8 cellular contexts compared by ENCODE assay signal in genomic region chr14:70907996-70908917, GRCh38. TPM values are rescaled to one million over a fixed set of nuclear protein-coding genes. Genes with fewer than 3 reads are reported as not detected.
A peak's percentile ranks its signal among the peaks of the same experiment; 100 is the strongest.
DNase-seq lines count a peak whose midpoint lies in the region; ATAC-seq and TF ChIP-seq lines count a peak whose summit lies in the region.

No MANE protein-coding gene starts in this region.

- peak overlapping the region; percentile 73 for H3K27ac ChIP-seq in fibroblast of lung (ENCODE audit: insufficient read depth, low read length)
- peak overlapping the region; percentile 94 for H3K27ac ChIP-seq in muscle layer of duodenum (ENCODE audit: low read length)
- H3K27ac ChIP-seq in stomach smooth muscle (ENCODE audit: low read length): peak overlapping the region; percentile 93

- peak; percentile 28 for DNase-seq in SIG-M5 treated with dmso at 0.1 percent for 504 hours (lab: John Stamatoyannopoulos, UW; ENCODE audit: unreplicated experiment)
- DNase-seq in SIG-M5 (lab: John Stamatoyannopoulos, UW): no peak
- peak; percentile 55 for DNase-seq in NT2/D1 (ENCODE audit: low read depth, low spot score)
- peak; percentile 64 to 71 for DNase-seq in fibroblast of lung (ENCODE audit: low read depth in 2 of 2)

- H3K4me1 Mint-ChIP-seq in activated T-helper 17 cell treated with anti-CD3 and anti-CD28 coated beads, Interleukin-2, amount 50 U/mL, for 72 hours: peaks cover 58% of the 10 kb centered on the region

- no peak for TF ChIP-seq CTCF in fibroblast of lung (conservative IDR thresholded peaks at IDR 0.05 in 1 of 2, IDR thresholded peaks at IDR 0.05 in 1 of 2; ENCODE audit: low read depth in 1 of 2, low read length in 2 of 2)

- H3K9ac ChIP-seq in NT2/D1 (ENCODE audit: insufficient read length, low read depth) (peak overlapping the region; percentile 91), fibroblast of lung (ENCODE audit: insufficient read depth, low read length) (peak overlapping the region; percentile 82), stomach smooth muscle (ENCODE audit: low read length in 2 of 2) (peak overlapping the region; percentile 86 to 96)

- H3K4me3 ChIP-seq in NT2/D1 (ENCODE audit: insufficient read length, low read depth): peak overlapping the region; percentile 84
- H3K4me3 ChIP-seq in fibroblast of lung (replicated peaks in 1 of 4; ENCODE audit: control extremely low read depth in 1 of 4, insufficient read depth in 1 of 4, low read depth in 3 of 4, low read length in 4 of 4): peak overlapping the region; percentile 87 to 94 (median 89)
- peak overlapping the region; percentile 93 to 95 for H3K4me3 ChIP-seq in muscle layer of duodenum (ENCODE audit: low read depth in 1 of 2, low read length in 2 of 2)
- peak overlapping the region; percentile 86 to 91 for H3K4me3 ChIP-seq in stomach smooth muscle (ENCODE audit: low read length in 2 of 2)

- no peaks in the 10 kb centered on the region for H3K27me3 Mint-ChIP-seq in activated T-helper 17 cell treated with anti-CD3 and anti-CD28 coated beads, Interleukin-2, amount 50 U/mL, for 72 hours

- H3K36me3 Mint-ChIP-seq in activated T-helper 17 cell treated with anti-CD3 and anti-CD28 coated beads, Interleukin-2, amount 50 U/mL, for 72 hours (ENCODE audit: low read depth): peaks cover 27% of the 10 kb centered on the region

- H3K79me2 ChIP-seq in fibroblast of lung (ENCODE audit: control insufficient read depth, insufficient read depth, low read length): peaks cover 53% of the 10 kb centered on the region

- ATAC-seq in HG03045 (IDR thresholded peaks at IDR 0.05; ENCODE audit: unreplicated experiment): peak; percentile 34
- ATAC-seq in activated T-helper 17 cell treated with anti-CD3 and anti-CD28 coated beads, Interleukin-2, amount 50 U/mL, for 72 hours (replicated peaks): peak; percentile 55

- H3K4me1 ChIP-seq in NT2/D1 (ENCODE audit: insufficient read depth, insufficient read length) (no peaks in the 10 kb centered on the region), fibroblast of lung (ENCODE audit: control insufficient read depth, extremely low read depth, insufficient read depth, low read length) (peaks cover 3% of the 10 kb centered on the region), muscle layer of duodenum (ENCODE audit: control insufficient read depth in 1 of 2, insufficient read depth in 2 of 2, low read length in 2 of 2) (peaks cover 18 to 41% of the 10 kb centered on the region in 2 donors), stomach smooth muscle (ENCODE audit: control insufficient read depth, insufficient read depth, low read length) (peaks cover 22% of the 10 kb centered on the region)

- H2AFZ ChIP-seq in fibroblast of lung (ENCODE audit: low read length): peak overlapping the region; percentile 48

- peaks cover 2% of the 10 kb centered on the region for H4K20me1 ChIP-seq in fibroblast of lung (ENCODE audit: control insufficient read depth, extremely low read depth, insufficient read depth, low read length)

- peak overlapping the region; percentile 95 for H3K4me2 ChIP-seq in fibroblast of lung (ENCODE audit: extremely low read depth, insufficient read depth, low read length)

- H3K27me3 ChIP-seq in NT2/D1 (ENCODE audit: insufficient read depth, insufficient read length) (no peaks in the 10 kb centered on the region), fibroblast of lung (ENCODE audit: control insufficient read depth, insufficient read depth, low read length) (no peaks in the 10 kb centered on the region), muscle layer of duodenum (ENCODE audit: low read depth, low read length) (no peaks in the 10 kb centered on the region), stomach smooth muscle (ENCODE audit: control insufficient read depth in 1 of 2, insufficient read depth in 2 of 2, low read length in 2 of 2) (no peaks in the 10 kb centered on the region)

- H3K9me3 ChIP-seq in NT2/D1 (ENCODE audit: insufficient read depth, low read length) (no peaks in the 10 kb centered on the region), fibroblast of lung (ENCODE audit: control insufficient read depth, insufficient read depth, low read depth, low read length) (no peaks in the 10 kb centered on the region), muscle layer of duodenum (ENCODE audit: control insufficient read depth in 1 of 2, low read length in 2 of 2) (no peaks in the 10 kb centered on the region), stomach smooth muscle (ENCODE audit: control insufficient read depth in 2 of 2, low read length in 2 of 2) (no peaks in the 10 kb centered on the region)

- H3K36me3 ChIP-seq in NT2/D1 (ENCODE audit: insufficient read depth, insufficient read length, low read length) (peaks cover 4% of the 10 kb centered on the region), fibroblast of lung (ENCODE audit: control insufficient read depth, insufficient read depth, low read length) (no peaks in the 10 kb centered on the region), muscle layer of duodenum (ENCODE audit: control insufficient read depth in 1 of 2, insufficient read depth in 2 of 2, low read length in 2 of 2) (peaks cover 0 to 6% of the 10 kb centered on the region in 2 donors), stomach smooth muscle (ENCODE audit: control insufficient read depth in 2 of 2, insufficient read depth in 2 of 2, low read length in 2 of 2) (no peaks in the 10 kb centered on the region)

- H3K4me3 Mint-ChIP-seq in activated T-helper 17 cell treated with anti-CD3 and anti-CD28 coated beads, Interleukin-2, amount 50 U/mL, for 72 hours: peak overlapping the region; percentile 95

- H3K9me3 Mint-ChIP-seq in activated T-helper 17 cell treated with anti-CD3 and anti-CD28 coated beads, Interleukin-2, amount 50 U/mL, for 72 hours: no peaks in the 10 kb centered on the region

- H3K27ac Mint-ChIP-seq in activated T-helper 17 cell treated with anti-CD3 and anti-CD28 coated beads, Interleukin-2, amount 50 U/mL, for 72 hours: peak overlapping the region; percentile 89

RNA-seq across cellular contexts. Expression of gene PCNX1, which starts 1.0 kb away (rescaled TPM):
- total RNA-seq in activated T-helper 17 cell treated with anti-CD3 and anti-CD28 coated beads, Interleukin-2, amount 50 U/mL, for 72 hours: 10 to 100 TPM; 52.1 to 82.0 TPM
- total RNA-seq in fibroblast of lung: 57.8 and 69.4 TPM in 2 replicates
- 33.0 and 35.7 TPM in 2 replicates for polyA plus RNA-seq in fibroblast of lung
- 11.4 and 14.8 TPM in 2 replicates for polyA plus RNA-seq in fibroblast of lung (2012)
- 83.2 and 120 TPM in 2 replicates for polyA minus RNA-seq in fibroblast of lung (ENCODE audit: low replicate concordance)
